Comparison of ENCODE assay signal across 1 cellular context in the genomic region with DNA sequence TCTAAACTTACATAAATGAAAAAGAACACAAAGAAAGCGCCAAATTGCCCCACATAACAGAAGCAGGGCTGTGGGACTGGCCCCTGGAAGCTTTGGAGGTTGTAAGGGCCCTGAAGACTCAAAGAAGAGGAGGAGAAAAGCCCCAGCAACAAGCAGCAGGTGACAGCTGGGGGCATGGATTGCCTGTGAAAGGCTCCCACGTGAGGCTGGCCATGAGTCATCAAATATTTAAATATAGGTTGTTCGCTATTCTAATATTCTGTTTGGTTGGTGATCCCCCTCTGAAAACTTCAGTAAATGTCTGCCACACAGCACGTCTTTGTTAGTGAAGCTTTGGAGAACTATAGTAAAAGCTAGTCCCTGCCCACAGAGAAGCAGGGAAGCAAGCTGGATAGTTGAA.
A peak's percentile ranks its signal among the peaks of the same experiment; 100 is the strongest.
TF ChIP-seq lines count a peak whose summit lies in the region.

No MANE protein-coding gene starts in this region.

TF ChIP-seq in K562, 482 proteins besides CTCF, POLR2A, EP300 and RAD21 (continued from another document and continues in another):
- TF ChIP-seq, protein P1, sequence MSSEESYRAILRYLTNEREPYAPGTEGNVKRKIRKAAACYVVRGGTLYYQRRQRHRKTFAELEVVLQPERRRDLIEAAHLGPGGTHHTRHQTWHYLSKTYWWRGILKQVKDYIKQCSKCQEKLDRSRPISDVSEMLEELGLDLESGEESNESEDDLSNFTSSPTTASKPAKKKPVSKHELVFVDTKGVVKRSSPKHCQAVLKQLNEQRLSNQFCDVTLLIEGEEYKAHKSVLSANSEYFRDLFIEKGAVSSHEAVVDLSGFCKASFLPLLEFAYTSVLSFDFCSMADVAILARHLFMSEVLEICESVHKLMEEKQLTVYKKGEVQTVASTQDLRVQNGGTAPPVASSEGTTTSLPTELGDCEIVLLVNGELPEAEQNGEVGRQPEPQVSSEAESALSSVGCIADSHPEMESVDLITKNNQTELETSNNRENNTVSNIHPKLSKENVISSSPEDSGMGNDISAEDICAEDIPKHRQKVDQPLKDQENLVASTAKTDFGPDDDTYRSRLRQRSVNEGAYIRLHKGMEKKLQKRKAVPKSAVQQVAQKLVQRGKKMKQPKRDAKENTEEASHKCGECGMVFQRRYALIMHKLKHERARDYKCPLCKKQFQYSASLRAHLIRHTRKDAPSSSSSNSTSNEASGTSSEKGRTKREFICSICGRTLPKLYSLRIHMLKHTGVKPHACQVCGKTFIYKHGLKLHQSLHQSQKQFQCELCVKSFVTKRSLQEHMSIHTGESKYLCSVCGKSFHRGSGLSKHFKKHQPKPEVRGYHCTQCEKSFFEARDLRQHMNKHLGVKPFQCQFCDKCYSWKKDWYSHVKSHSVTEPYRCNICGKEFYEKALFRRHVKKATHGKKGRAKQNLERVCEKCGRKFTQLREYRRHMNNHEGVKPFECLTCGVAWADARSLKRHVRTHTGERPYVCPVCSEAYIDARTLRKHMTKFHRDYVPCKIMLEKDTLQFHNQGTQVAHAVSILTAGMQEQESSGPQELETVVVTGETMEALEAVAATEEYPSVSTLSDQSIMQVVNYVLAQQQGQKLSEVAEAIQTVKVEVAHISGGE (CRISPR knock-in tag; IDR thresholded peaks at IDR 0.05) = no peak
- no peak for TF ChIP-seq ATF7 (IDR thresholded peaks at IDR 0.05)
- no peak for TF ChIP-seq CCAR2 (IDR thresholded peaks at IDR 0.05; ENCODE audit: low read depth, low read length)
- TF ChIP-seq HMGN3 (IDR thresholded peaks at IDR 0.05; ENCODE audit: borderline replicate concordance, extremely low read depth, insufficient read length, low read depth, low read length) = no peak
- TF ChIP-seq, protein P2, sequence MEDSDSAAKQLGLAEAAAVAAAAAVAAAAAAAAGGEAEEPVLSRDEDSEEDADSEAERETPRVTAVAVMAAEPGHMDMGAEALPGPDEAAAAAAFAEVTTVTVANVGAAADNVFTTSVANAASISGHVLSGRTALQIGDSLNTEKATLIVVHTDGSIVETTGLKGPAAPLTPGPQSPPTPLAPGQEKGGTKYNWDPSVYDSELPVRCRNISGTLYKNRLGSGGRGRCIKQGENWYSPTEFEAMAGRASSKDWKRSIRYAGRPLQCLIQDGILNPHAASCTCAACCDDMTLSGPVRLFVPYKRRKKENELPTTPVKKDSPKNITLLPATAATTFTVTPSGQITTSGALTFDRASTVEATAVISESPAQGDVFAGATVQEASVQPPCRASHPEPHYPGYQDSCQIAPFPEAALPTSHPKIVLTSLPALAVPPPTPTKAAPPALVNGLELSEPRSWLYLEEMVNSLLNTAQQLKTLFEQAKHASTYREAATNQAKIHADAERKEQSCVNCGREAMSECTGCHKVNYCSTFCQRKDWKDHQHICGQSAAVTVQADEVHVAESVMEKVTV (CRISPR knock-in tag; IDR thresholded peaks at IDR 0.05) = no peak
- peak; percentile 80 for TF ChIP-seq MXI1 (IDR thresholded peaks at IDR 0.05; ENCODE audit: low read depth, low read length)
- TF ChIP-seq, protein P3, sequence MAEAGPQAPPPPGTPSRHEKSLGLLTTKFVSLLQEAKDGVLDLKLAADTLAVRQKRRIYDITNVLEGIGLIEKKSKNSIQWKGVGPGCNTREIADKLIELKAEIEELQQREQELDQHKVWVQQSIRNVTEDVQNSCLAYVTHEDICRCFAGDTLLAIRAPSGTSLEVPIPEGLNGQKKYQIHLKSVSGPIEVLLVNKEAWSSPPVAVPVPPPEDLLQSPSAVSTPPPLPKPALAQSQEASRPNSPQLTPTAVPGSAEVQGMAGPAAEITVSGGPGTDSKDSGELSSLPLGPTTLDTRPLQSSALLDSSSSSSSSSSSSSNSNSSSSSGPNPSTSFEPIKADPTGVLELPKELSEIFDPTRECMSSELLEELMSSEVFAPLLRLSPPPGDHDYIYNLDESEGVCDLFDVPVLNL (CRISPR knock-in tag; IDR thresholded peaks at IDR 0.05; ENCODE audit: low read depth) = no peak
- peak; percentile 72 for TF ChIP-seq C11orf30 (IDR thresholded peaks at IDR 0.05; ENCODE audit: low read depth)
- TF ChIP-seq CHD1 (IDR thresholded peaks at IDR 0.05; ENCODE audit: low read length) = no peak
- TF ChIP-seq ZNF41 (CRISPR knock-in tag; conservative IDR thresholded peaks at IDR 0.05) = no peak
- TF ChIP-seq, protein P4, sequence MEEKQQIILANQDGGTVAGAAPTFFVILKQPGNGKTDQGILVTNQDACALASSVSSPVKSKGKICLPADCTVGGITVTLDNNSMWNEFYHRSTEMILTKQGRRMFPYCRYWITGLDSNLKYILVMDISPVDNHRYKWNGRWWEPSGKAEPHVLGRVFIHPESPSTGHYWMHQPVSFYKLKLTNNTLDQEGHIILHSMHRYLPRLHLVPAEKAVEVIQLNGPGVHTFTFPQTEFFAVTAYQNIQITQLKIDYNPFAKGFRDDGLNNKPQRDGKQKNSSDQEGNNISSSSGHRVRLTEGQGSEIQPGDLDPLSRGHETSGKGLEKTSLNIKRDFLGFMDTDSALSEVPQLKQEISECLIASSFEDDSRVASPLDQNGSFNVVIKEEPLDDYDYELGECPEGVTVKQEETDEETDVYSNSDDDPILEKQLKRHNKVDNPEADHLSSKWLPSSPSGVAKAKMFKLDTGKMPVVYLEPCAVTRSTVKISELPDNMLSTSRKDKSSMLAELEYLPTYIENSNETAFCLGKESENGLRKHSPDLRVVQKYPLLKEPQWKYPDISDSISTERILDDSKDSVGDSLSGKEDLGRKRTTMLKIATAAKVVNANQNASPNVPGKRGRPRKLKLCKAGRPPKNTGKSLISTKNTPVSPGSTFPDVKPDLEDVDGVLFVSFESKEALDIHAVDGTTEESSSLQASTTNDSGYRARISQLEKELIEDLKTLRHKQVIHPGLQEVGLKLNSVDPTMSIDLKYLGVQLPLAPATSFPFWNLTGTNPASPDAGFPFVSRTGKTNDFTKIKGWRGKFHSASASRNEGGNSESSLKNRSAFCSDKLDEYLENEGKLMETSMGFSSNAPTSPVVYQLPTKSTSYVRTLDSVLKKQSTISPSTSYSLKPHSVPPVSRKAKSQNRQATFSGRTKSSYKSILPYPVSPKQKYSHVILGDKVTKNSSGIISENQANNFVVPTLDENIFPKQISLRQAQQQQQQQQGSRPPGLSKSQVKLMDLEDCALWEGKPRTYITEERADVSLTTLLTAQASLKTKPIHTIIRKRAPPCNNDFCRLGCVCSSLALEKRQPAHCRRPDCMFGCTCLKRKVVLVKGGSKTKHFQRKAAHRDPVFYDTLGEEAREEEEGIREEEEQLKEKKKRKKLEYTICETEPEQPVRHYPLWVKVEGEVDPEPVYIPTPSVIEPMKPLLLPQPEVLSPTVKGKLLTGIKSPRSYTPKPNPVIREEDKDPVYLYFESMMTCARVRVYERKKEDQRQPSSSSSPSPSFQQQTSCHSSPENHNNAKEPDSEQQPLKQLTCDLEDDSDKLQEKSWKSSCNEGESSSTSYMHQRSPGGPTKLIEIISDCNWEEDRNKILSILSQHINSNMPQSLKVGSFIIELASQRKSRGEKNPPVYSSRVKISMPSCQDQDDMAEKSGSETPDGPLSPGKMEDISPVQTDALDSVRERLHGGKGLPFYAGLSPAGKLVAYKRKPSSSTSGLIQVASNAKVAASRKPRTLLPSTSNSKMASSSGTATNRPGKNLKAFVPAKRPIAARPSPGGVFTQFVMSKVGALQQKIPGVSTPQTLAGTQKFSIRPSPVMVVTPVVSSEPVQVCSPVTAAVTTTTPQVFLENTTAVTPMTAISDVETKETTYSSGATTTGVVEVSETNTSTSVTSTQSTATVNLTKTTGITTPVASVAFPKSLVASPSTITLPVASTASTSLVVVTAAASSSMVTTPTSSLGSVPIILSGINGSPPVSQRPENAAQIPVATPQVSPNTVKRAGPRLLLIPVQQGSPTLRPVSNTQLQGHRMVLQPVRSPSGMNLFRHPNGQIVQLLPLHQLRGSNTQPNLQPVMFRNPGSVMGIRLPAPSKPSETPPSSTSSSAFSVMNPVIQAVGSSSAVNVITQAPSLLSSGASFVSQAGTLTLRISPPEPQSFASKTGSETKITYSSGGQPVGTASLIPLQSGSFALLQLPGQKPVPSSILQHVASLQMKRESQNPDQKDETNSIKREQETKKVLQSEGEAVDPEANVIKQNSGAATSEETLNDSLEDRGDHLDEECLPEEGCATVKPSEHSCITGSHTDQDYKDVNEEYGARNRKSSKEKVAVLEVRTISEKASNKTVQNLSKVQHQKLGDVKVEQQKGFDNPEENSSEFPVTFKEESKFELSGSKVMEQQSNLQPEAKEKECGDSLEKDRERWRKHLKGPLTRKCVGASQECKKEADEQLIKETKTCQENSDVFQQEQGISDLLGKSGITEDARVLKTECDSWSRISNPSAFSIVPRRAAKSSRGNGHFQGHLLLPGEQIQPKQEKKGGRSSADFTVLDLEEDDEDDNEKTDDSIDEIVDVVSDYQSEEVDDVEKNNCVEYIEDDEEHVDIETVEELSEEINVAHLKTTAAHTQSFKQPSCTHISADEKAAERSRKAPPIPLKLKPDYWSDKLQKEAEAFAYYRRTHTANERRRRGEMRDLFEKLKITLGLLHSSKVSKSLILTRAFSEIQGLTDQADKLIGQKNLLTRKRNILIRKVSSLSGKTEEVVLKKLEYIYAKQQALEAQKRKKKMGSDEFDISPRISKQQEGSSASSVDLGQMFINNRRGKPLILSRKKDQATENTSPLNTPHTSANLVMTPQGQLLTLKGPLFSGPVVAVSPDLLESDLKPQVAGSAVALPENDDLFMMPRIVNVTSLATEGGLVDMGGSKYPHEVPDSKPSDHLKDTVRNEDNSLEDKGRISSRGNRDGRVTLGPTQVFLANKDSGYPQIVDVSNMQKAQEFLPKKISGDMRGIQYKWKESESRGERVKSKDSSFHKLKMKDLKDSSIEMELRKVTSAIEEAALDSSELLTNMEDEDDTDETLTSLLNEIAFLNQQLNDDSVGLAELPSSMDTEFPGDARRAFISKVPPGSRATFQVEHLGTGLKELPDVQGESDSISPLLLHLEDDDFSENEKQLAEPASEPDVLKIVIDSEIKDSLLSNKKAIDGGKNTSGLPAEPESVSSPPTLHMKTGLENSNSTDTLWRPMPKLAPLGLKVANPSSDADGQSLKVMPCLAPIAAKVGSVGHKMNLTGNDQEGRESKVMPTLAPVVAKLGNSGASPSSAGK (IDR thresholded peaks at IDR 0.05) = peak; percentile 18; the same call in 1 of the 2 replicates
- TF ChIP-seq, protein P5, sequence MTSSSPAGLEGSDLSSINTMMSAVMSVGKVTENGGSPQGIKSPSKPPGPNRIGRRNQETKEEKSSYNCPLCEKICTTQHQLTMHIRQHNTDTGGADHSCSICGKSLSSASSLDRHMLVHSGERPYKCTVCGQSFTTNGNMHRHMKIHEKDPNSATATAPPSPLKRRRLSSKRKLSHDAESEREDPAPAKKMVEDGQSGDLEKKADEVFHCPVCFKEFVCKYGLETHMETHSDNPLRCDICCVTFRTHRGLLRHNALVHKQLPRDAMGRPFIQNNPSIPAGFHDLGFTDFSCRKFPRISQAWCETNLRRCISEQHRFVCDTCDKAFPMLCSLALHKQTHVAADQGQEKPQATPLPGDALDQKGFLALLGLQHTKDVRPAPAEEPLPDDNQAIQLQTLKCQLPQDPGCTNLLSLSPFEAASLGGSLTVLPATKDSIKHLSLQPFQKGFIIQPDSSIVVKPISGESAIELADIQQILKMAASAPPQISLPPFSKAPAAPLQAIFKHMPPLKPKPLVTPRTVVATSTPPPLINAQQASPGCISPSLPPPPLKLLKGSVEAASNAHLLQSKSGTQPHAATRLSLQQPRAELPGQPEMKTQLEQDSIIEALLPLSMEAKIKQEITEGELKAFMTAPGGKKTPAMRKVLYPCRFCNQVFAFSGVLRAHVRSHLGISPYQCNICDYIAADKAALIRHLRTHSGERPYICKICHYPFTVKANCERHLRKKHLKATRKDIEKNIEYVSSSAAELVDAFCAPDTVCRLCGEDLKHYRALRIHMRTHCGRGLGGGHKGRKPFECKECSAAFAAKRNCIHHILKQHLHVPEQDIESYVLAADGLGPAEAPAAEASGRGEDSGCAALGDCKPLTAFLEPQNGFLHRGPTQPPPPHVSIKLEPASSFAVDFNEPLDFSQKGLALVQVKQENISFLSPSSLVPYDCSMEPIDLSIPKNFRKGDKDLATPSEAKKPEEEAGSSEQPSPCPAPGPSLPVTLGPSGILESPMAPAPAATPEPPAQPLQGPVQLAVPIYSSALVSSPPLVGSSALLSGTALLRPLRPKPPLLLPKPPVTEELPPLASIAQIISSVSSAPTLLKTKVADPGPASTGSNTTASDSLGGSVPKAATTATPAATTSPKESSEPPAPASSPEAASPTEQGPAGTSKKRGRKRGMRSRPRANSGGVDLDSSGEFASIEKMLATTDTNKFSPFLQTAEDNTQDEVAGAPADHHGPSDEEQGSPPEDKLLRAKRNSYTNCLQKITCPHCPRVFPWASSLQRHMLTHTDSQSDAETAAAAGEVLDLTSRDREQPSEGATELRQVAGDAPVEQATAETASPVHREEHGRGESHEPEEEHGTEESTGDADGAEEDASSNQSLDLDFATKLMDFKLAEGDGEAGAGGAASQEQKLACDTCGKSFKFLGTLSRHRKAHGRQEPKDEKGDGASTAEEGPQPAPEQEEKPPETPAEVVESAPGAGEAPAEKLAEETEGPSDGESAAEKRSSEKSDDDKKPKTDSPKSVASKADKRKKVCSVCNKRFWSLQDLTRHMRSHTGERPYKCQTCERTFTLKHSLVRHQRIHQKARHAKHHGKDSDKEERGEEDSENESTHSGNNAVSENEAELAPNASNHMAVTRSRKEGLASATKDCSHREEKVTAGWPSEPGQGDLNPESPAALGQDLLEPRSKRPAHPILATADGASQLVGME (CRISPR knock-in tag; IDR thresholded peaks at IDR 0.05) = no peak
- TF ChIP-seq, protein P6, sequence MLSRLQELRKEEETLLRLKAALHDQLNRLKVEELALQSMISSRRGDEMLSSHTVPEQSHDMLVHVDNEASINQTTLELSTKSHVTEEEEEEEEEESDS (CRISPR knock-in tag; IDR thresholded peaks at IDR 0.05) = no peak
- no peak for TF ChIP-seq HNRNPUL1 (IDR thresholded peaks at IDR 0.05; ENCODE audit: low read length)
- TF ChIP-seq ESRRB (CRISPR knock-in tag; IDR thresholded peaks at IDR 0.05; ENCODE audit: borderline replicate concordance) = no peak
- TF ChIP-seq PHF21A (IDR thresholded peaks at IDR 0.05; ENCODE audit: borderline replicate concordance, low read depth) = no peak
- TF ChIP-seq KDM1A (IDR thresholded peaks at IDR 0.05) = no peak
- TF ChIP-seq, protein P7, sequence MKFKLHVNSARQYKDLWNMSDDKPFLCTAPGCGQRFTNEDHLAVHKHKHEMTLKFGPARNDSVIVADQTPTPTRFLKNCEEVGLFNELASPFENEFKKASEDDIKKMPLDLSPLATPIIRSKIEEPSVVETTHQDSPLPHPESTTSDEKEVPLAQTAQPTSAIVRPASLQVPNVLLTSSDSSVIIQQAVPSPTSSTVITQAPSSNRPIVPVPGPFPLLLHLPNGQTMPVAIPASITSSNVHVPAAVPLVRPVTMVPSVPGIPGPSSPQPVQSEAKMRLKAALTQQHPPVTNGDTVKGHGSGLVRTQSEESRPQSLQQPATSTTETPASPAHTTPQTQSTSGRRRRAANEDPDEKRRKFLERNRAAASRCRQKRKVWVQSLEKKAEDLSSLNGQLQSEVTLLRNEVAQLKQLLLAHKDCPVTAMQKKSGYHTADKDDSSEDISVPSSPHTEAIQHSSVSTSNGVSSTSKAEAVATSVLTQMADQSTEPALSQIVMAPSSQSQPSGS (CRISPR knock-in tag; IDR thresholded peaks at IDR 0.05) = no peak
- TF ChIP-seq HDAC3 (IDR thresholded peaks at IDR 0.05; ENCODE audit: borderline replicate concordance, partially characterized antibody) = no peak
- TF ChIP-seq POLR2B (IDR thresholded peaks at IDR 0.05; ENCODE audit: low read depth, partially characterized antibody) = no peak
- peak; percentile 45; the same call in 1 of the 2 replicates for TF ChIP-seq JUND (IDR thresholded peaks at IDR 0.05; ENCODE audit: borderline replicate concordance, low read depth, low read length)
- TF ChIP-seq JUND (tag; IDR thresholded peaks at IDR 0.05; ENCODE audit: borderline replicate concordance, low read depth, low read length) = peak; percentile 36; the same call in 1 of the 3 replicates
- no peak for TF ChIP-seq ZNF23 (CRISPR knock-in tag; IDR thresholded peaks at IDR 0.05)
- no peak for TF ChIP-seq CBFA2T2 (conservative IDR thresholded peaks at IDR 0.05)
- no peak for TF ChIP-seq ZNF239 (CRISPR knock-in tag; IDR thresholded peaks at IDR 0.05)
- TF ChIP-seq HNRNPLL (IDR thresholded peaks at IDR 0.05; ENCODE audit: low read depth, low read length, poor library complexity, severe bottlenecking) = no peak
